ENCODE assay signal across 24 cellular contexts in the genomic region with DNA sequence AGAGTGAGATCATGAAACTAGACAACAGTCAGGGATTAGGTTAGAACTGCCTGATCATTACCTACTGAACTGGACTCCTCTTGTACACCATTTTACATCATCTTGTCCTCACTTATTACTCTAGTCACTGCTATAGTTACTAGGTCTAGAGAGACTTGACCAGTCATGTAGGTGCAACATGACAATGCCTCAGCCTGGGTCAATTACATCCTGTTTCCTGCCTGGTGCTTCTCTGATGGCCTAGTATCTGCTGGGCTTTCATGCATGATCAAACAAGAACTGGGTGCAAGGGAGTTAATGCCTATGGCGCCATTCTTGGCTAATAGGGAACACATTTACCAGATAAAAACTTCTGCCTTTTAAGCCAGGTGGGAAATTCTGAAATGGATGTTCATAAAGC.
"Had no signal": no experiment of that assay in that cellular context is flagged by ENCODE, and none has a peak within 500 bp of the region (broad histone marks: within the 10 kb centered on the region; RNA-seq: fewer than 3 reads in every experiment).

No MANE protein-coding gene starts in this region.

- H3K4me3 Mint-ChIP-seq: activated CD4-positive, alpha-beta memory T cell treated with anti-CD3 and anti-CD28 coated beads, Interleukin-2, amount 10 ng/mL, durations not matched to agents 7 days and 5 days; activated naive CD4-positive, alpha-beta T cell treated with anti-CD3 and anti-CD28 coated beads, Interleukin-2, amount 10 ng/mL, durations not matched to agents 7 days and 5 days; activated naive CD8-positive, alpha-beta T cell treated with anti-CD3 and anti-CD28 coated beads for 36 hours; activated T-cell treated with anti-CD3 and anti-CD28 coated beads, Interleukin-2, amount 50 U/mL, for 72 hours had no signal

- H3K4me1 Mint-ChIP-seq: activated CD4-positive, alpha-beta memory T cell treated with anti-CD3 and anti-CD28 coated beads, Interleukin-2, amount 10 ng/mL, durations not matched to agents 7 days and 5 days; activated naive CD4-positive, alpha-beta T cell treated with anti-CD3 and anti-CD28 coated beads, Interleukin-2, amount 10 ng/mL, durations not matched to agents 7 days and 5 days; activated naive CD8-positive, alpha-beta T cell treated with anti-CD3 and anti-CD28 coated beads for 36 hours had no signal

- H3K4me3 ChIP-seq: Peyer's patch had no signal

- H3K27me3 Mint-ChIP-seq: activated naive CD4-positive, alpha-beta T cell treated with anti-CD3 and anti-CD28 coated beads, Interleukin-2, amount 10 ng/mL, durations not matched to agents 7 days and 5 days; activated naive CD8-positive, alpha-beta T cell treated with anti-CD3 and anti-CD28 coated beads for 36 hours had no signal

- H3K36me3 ChIP-seq: brain microvascular endothelial cell, Peyer's patch had no signal

- H3K9me3 Mint-ChIP-seq: activated naive CD4-positive, alpha-beta T cell treated with anti-CD3 and anti-CD28 coated beads, Interleukin-2, amount 10 ng/mL, durations not matched to agents 7 days and 5 days; activated naive CD8-positive, alpha-beta T cell treated with anti-CD3 and anti-CD28 coated beads for 36 hours; activated T-cell treated with anti-CD3 and anti-CD28 coated beads, Interleukin-2, amount 50 U/mL, for 72 hours; activated T-helper 2 cell treated with anti-CD3 and anti-CD28 coated beads, Interferon-gamma antibody, Interleukin-2, Interleukin-4, amounts not matched to agents 10 μg/mL and 5 μg/mL and 100 μg/mL, durations not matched to agents 14 hours and 24 hours and 36 hours had no signal

- ATAC-seq: activated T-cell treated with anti-CD3 and anti-CD28 coated beads, Interleukin-2, amount 50 U/mL, for 72 hours had no signal

- H3K27me3 ChIP-seq: brain microvascular endothelial cell, Peyer's patch had no signal

- H3K36me3 Mint-ChIP-seq: activated naive CD4-positive, alpha-beta T cell treated with anti-CD3 and anti-CD28 coated beads, Interleukin-2, amount 10 ng/mL, durations not matched to agents 7 days and 5 days; activated naive CD8-positive, alpha-beta T cell treated with anti-CD3 and anti-CD28 coated beads for 36 hours had no signal

- DNase-seq: activated CD4-positive, alpha-beta memory T cell treated with anti-CD3 and anti-CD28 coated beads, Interleukin-2, amount 10 ng/mL, durations not matched to agents 7 days and 5 days; activated CD4-positive, alpha-beta T cell treated with anti-CD3 and anti-CD28 coated beads, Interleukin-2, amount 50 U/mL, for 1 hour; activated CD4-positive, CD25-positive, alpha-beta regulatory T cell; activated gamma-delta T cell treated with Interleukin-2 at 50 U/mL for 16 hours; activated naive CD4-positive, alpha-beta T cell treated with anti-CD3 and anti-CD28 coated beads, Interleukin-2, amount 10 ng/mL, durations not matched to agents 7 days and 5 days; activated naive CD8-positive, alpha-beta T cell treated with anti-CD3 and anti-CD28 coated beads for 36 hours; activated T-cell treated with anti-CD3 and anti-CD28 coated beads, Interleukin-2, amount 50 U/mL, for 72 hours; cerebellar nuclear complex; Kasumi-1; KBM-7; NCI-H1048; NCI-H1694; NCI-H2029; NCI-H2107; NCI-H2171 treated with DMSO at 0.1 percent for 48 hours; NCI-H526; NCI-H82; OCI-M1; Peyer's patch; SHP77; T-helper 1 cell had no signal

- H3K27ac ChIP-seq: brain microvascular endothelial cell, Peyer's patch, VCaP had no signal

- H3K27ac Mint-ChIP-seq: activated CD4-positive, alpha-beta memory T cell treated with anti-CD3 and anti-CD28 coated beads, Interleukin-2, amount 10 ng/mL, durations not matched to agents 7 days and 5 days; activated naive CD4-positive, alpha-beta T cell treated with anti-CD3 and anti-CD28 coated beads, Interleukin-2, amount 10 ng/mL, durations not matched to agents 7 days and 5 days; activated naive CD8-positive, alpha-beta T cell treated with anti-CD3 and anti-CD28 coated beads for 36 hours; activated T-cell treated with anti-CD3 and anti-CD28 coated beads, Interleukin-2, amount 50 U/mL, for 72 hours; activated T-helper 2 cell treated with anti-CD3 and anti-CD28 coated beads, Interferon-gamma antibody, Interleukin-2, Interleukin-4, amounts not matched to agents 10 μg/mL and 5 μg/mL and 100 μg/mL, durations not matched to agents 14 hours and 24 hours and 36 hours had no signal

- H3K4me1 ChIP-seq: Peyer's patch had no signal
